In the genomic region with DNA sequence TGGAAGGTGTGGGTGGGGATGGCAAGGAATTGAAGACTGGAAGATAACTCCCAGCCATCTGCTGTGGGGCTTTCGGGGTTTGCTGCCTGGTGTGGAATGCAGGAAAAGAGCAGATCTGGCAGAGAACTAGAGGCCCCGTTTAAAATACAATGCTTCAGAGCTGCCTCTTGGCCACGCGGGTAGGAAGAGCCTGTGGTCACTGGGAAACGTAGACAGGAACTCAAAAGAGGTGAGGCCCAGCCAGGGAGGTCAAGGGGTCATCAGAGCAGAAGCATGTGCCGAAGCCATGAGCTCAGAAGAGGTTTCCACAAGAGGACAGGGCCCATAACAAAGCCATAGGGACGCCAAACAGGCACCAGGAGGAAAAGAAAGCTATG, we compare ENCODE assay signal across 8 cellular contexts.
A peak's percentile ranks its signal among the peaks of the same experiment; 100 is the strongest.
DNase-seq lines count a peak whose midpoint lies in the region; ATAC-seq and TF ChIP-seq lines count a peak whose summit lies in the region.

No MANE protein-coding gene starts in this region.

- ATAC-seq in HG03442 (IDR thresholded peaks at IDR 0.05; ENCODE audit: unreplicated experiment) (peak; percentile 32), HG02588 (IDR thresholded peaks at IDR 0.05; ENCODE audit: unreplicated experiment) (no peak)

- H3K4me3 Mint-ChIP-seq in nephron = no peak overlapping the region

- DNase-seq in ELR (ENCODE audit: low read depth) (peak; percentile 25), choroid plexus epithelial cell (ENCODE audit: low read depth) (peak; percentile 16), inferior parietal cortex (ENCODE audit: extremely low spot score) (no peak), DMS53 treated with DMSO at 0.1 percent for 48 hours (lab: John Stamatoyannopoulos, UW; ENCODE audit: unreplicated experiment) (no peak), NCI-H1417 treated with DMSO at 0.1 percent for 48 hours (lab: John Stamatoyannopoulos, UW) (no peak)

- TF ChIP-seq CTCF in choroid plexus epithelial cell (conservative IDR thresholded peaks at IDR 0.05; ENCODE audit: low read depth, low read length) (no peak), nephron (IDR thresholded peaks at IDR 0.05; ENCODE audit: unreplicated experiment in 3 of 3) (no peak)

- H3K27ac Mint-ChIP-seq in nephron = peak overlapping the region; percentile 68 to 80 (median 77)

- H3K4me1 Mint-ChIP-seq in nephron = peaks cover 37% of the 10 kb centered on the region

- no peak overlapping the region for H3K4me3 ChIP-seq in choroid plexus epithelial cell (ENCODE audit: low read depth, low read length)

- peaks cover 23% of the 10 kb centered on the region for H3K36me3 Mint-ChIP-seq in nephron (ENCODE audit: low read depth)

- no peaks in the 10 kb centered on the region for H3K9me3 Mint-ChIP-seq in nephron

- no peaks in the 10 kb centered on the region for H3K27me3 Mint-ChIP-seq in nephron (ENCODE audit: low read depth)

Comparison
In these comparisons a context has a peak if more than half of its experiments do, and no peak if none do; other contexts are left out.
1. DNase-seq: peak in ELR (single experiment) and choroid plexus epithelial cell (single experiment); none in inferior parietal cortex (single experiment), DMS53 treated with DMSO at 0.1 percent for 48 hours (single experiment) and NCI-H1417 treated with DMSO at 0.1 percent for 48 hours (single experiment).